ENCODE assay signal across 14 cellular contexts in the genomic region with DNA sequence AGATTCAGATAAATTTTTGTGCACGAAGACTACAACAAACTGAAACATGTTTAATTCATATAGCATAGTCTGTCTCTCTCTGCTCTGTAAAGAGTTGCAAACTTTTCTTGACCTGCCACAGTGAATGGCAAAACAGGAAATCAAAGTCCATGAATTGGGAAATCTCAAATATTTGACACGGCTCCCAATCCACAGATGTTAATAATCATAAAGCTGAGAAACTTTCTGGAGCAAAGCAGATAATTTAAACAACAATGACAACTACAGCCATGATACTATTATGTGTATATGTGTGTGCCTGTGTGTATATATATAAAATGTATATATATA. TPM values are rescaled to one million over a fixed set of nuclear protein-coding genes. Genes with fewer than 3 reads are reported as not detected.
DNase-seq lines count a peak whose midpoint lies in the region; ATAC-seq, FAIRE-seq and TF ChIP-seq lines count a peak whose summit lies in the region.
"Had no signal": no experiment of that assay in that cellular context is flagged by ENCODE, and none has a peak within 500 bp of the region (broad histone marks: within the 10 kb centered on the region; RNA-seq: fewer than 3 reads in every experiment).

No MANE protein-coding gene starts in this region.

- in situ Hi-C loops in mammary epithelial cell (cut with MboI; ENCODE audit: low sequenced_read_pairs in 2 of 2): no loop called here
- in situ Hi-C loops in gastrocnemius medialis (cut with MboI; ENCODE audit: low sequenced_read_pairs in 4 of 4): no loop called here

- H3K36me3 ChIP-seq in BJ (ENCODE audit: control insufficient read depth, insufficient read depth, low read length) (no peaks in the 10 kb centered on the region), mammary epithelial cell (ENCODE audit: insufficient read depth, low read length) (no peaks in the 10 kb centered on the region), gastrocnemius medialis (peaks cover 0 to 17% of the 10 kb centered on the region in 2 donors), kidney (ENCODE audit: control insufficient read depth in 1 of 2, insufficient read depth in 2 of 2, low read length in 2 of 2) (peaks cover 0 to 5% of the 10 kb centered on the region in 2 donors)

- POLR2A ChIA-PET in BJ (lab: Charles Lee): no interaction called here

- no peak overlapping the region for H3K4me3 ChIP-seq in BJ (ENCODE audit: low read depth, low read length)
- H3K4me3 ChIP-seq in mammary epithelial cell (replicated peaks in 1 of 3; ENCODE audit: insufficient read depth in 1 of 3, low read depth in 2 of 3, low read length in 3 of 3): no peak overlapping the region
- H3K4me3 ChIP-seq in gastrocnemius medialis: peak overlapping the region in 3 of 4 donors; percentile 29 to 42 (median 34)
- peak overlapping the region in 1 of 2 donors; percentile 7 for H3K4me3 ChIP-seq in kidney (ENCODE audit: low read length in 2 of 2)

- H3K27ac ChIP-seq in mammary epithelial cell (ENCODE audit: insufficient read depth, low read depth, low read length): no peak overlapping the region
- H3K27ac ChIP-seq in gastrocnemius medialis: peak overlapping the region; percentile 40 to 71 (median 44)
- no peak overlapping the region for H3K27ac ChIP-seq in kidney (ENCODE audit: low read depth in 2 of 2, low read length in 2 of 2)
- H3K27ac ChIP-seq: C4-2B, VCaP had no signal

- dilution Hi-C loops in mammary epithelial cell (cut with HindIII; ENCODE audit: low sequenced_read_pairs): no loop called here

- intact Hi-C loops in mammary epithelial cell (cut with micrococcal nuclease) (no loop called here), left ventricle myocardium superior (cut with micrococcal nuclease) (no loop called here), gastrocnemius medialis (cut with DNase I; ENCODE audit: low total_unique reads) (loop anchor here (10.0 kb wide), 1 partner anchor 368 kb away; no protein-coding TSS in a partner anchor), kidney (cut with DNase I) (no loop called here)

- DNase-seq in BJ (ENCODE audit: low read depth) (peak; percentile 37), mammary epithelial cell (peak; percentile 25), left ventricle myocardium superior (no peak), gastrocnemius medialis (no peak), NCI-H1105 (lab: John Stamatoyannopoulos, UW) (no peak), kidney (no peak)
- no peak for DNase-seq in stimulated activated CD4-positive, alpha-beta T cell treated with anti-CD3 and anti-CD28 coated beads, Interleukin-1b, Interleukin-23, amount 100 ng/mL, for 48 hours
- DNase-seq: central memory CD4-positive, alpha-beta T cell; NCI-H446; SHP77 had no signal

- H3K9ac ChIP-seq in mammary epithelial cell (ENCODE audit: insufficient read depth, low read length) (no peak overlapping the region), kidney (ENCODE audit: low read length in 2 of 2) (no peak overlapping the region)

- WGBS in mammary epithelial cell (ENCODE audit: low coverage, missing lambda C conversion rate): 5% methylated on average over 2 of the region's 2 CpGs

- BruUV-seq in mammary epithelial cell (replicated peaks; lab: Mats Ljungman, UMichigan): no TSS peak

- peak overlapping the region; percentile 59 for H3K4me2 ChIP-seq in mammary epithelial cell (ENCODE audit: insufficient read depth, low read depth, low read length)

- no peak for TF ChIP-seq CTCF in BJ (IDR thresholded peaks at IDR 0.05; ENCODE audit: insufficient read depth, low read depth, low read length)
- TF ChIP-seq CTCF in mammary epithelial cell (conservative IDR thresholded peaks at IDR 0.05 in 1 of 2, IDR thresholded peaks at IDR 0.05 in 1 of 2; ENCODE audit: extremely low read depth in 1 of 2, insufficient read depth in 1 of 2, low read depth in 1 of 2, low read length in 2 of 2): no peak
- no peak for TF ChIP-seq CTCF in gastrocnemius medialis (IDR thresholded peaks at IDR 0.05 in 4 of 5, conservative IDR thresholded peaks at IDR 0.05 in 1 of 5)
- TF ChIP-seq CTCF in kidney (IDR thresholded peaks at IDR 0.05; ENCODE audit: borderline replicate concordance, extremely low read depth, insufficient read depth): no peak

- H3K9me3 ChIP-seq in mammary epithelial cell (replicated peaks; ENCODE audit: insufficient read depth, low read length): no peaks in the 10 kb centered on the region
- no peaks in the 10 kb centered on the region for H3K9me3 ChIP-seq in gastrocnemius medialis
- H3K9me3 ChIP-seq in kidney (ENCODE audit: control insufficient read depth in 1 of 2, low read length in 2 of 2): no peaks in the 10 kb centered on the region

- FAIRE-seq in kidney (lab: Jason Lieb, UNC): no peak

- CTCF ChIA-PET in BJ (lab: Yijun Ruan, JAX) (no interaction called here), mammary epithelial cell (lab: Charles Lee; ENCODE audit: low non-redundant PET) (no interaction called here)

- H3K27me3 ChIP-seq in BJ (ENCODE audit: control insufficient read depth, insufficient read depth, low read length): no peaks in the 10 kb centered on the region
- H3K27me3 ChIP-seq in mammary epithelial cell (ENCODE audit: insufficient read depth, low read length): no peaks in the 10 kb centered on the region
- no peaks in the 10 kb centered on the region for H3K27me3 ChIP-seq in gastrocnemius medialis

- peak; percentile 85 for ATAC-seq in left ventricle myocardium superior
- ATAC-seq in gastrocnemius medialis: peak; percentile 46 to 68
- ATAC-seq in HG03135 (IDR thresholded peaks at IDR 0.05; ENCODE audit: unreplicated experiment): no peak
- ATAC-seq: HCT116 had no signal

- H3K79me2 ChIP-seq in mammary epithelial cell (ENCODE audit: insufficient read depth, low read length): no peaks in the 10 kb centered on the region

- peak overlapping the region; percentile 92 for H2AFZ ChIP-seq in mammary epithelial cell (ENCODE audit: low read depth, low read length)

- H3K4me1 ChIP-seq in mammary epithelial cell (ENCODE audit: insufficient read depth, low read length) (peaks cover 11% of the 10 kb centered on the region), gastrocnemius medialis (peaks cover 0 to 7% of the 10 kb centered on the region in 2 donors), kidney (ENCODE audit: control insufficient read depth in 1 of 2, insufficient read depth in 1 of 2, low read depth in 1 of 2, low read length in 2 of 2) (no peaks in the 10 kb centered on the region)

- TF ChIP-seq POLR2A in gastrocnemius medialis (IDR thresholded peaks at IDR 0.05): no peak

- H4K20me1 ChIP-seq in mammary epithelial cell (ENCODE audit: insufficient read depth, low read length): no peaks in the 10 kb centered on the region

RNA-seq across cellular contexts. Expression of a gene that starts 0.7 kb away (rescaled TPM):
- polyA plus RNA-seq in BJ (2011; rRNA removed): 0.22 and 0.59 TPM in 2 replicates
- 0.57 TPM in 2 replicates for polyA minus RNA-seq in BJ (2011; rRNA and poly(A)+ RNA removed)
- 1 to 10 TPM; 1.0 to 5.0 TPM for total RNA-seq in mammary epithelial cell
- 0.34 TPM for polyA plus RNA-seq in mammary epithelial cell
- polyA minus RNA-seq in mammary epithelial cell: 0.57 TPM
- total RNA-seq in left ventricle myocardium superior: 21.5 TPM
- 10 to 100 TPM; 12.8 to 82.3 (median 15.7) TPM for total RNA-seq in gastrocnemius medialis
- total RNA-seq in kidney: 7.6 TPM
- 2.9 TPM for polyA plus RNA-seq in kidney (ENCODE audit: insufficient read depth, low read depth, low replicate concordance)

Comparison
In these comparisons a context has a peak if more than half of its experiments do, and no peak if none do; other contexts are left out.
1. DNase-seq: peak in BJ (single experiment) and mammary epithelial cell (single experiment); none in left ventricle myocardium superior (single experiment), gastrocnemius medialis (0 of 2), NCI-H1105 (single experiment), stimulated activated CD4-positive, alpha-beta T cell treated with anti-CD3 and anti-CD28 coated beads, Interleukin-1b, Interleukin-23, amount 100 ng/mL, for 48 hours (single experiment) and kidney (single experiment).
2. H3K4me3 ChIP-seq: peak in gastrocnemius medialis (3 of 4); none in BJ (single experiment) and mammary epithelial cell (0 of 3).
3. H3K27ac ChIP-seq: peak in gastrocnemius medialis (4 of 4); none in mammary epithelial cell (single experiment) and kidney (0 of 2).